ENCODE assay signal across 8 cellular contexts in the genomic region with DNA sequence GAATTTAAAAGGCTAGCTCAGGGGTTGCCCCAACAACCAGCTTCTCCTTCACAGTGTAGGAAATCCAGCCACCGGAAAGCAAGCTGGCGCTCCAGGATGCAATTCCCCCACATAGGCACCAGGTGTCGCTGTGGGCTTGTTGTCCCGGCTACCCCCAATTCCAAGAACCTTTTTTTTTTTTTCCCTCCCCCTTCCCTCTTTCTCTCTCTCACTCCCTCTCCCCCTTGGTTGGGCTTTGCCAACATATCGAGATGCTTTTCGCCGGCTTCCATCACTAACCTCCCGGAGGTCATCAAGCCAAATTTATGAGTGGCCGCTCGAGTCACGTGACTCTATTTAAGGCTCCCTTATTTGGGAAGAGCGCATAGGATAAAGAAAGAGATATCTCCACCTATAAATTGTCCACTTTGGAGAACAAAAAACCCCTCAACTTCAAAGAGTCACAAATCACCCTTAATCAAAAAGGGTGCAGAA. TPM values are rescaled to one million over a fixed set of nuclear protein-coding genes. Genes with fewer than 3 reads are reported as not detected.
DNase-seq lines count a peak whose midpoint lies in the region; ATAC-seq and TF ChIP-seq lines count a peak whose summit lies in the region.

A gene (plus strand): TSS at position 424 of the 474 bp plus-strand sequence. CDS start 73 bp downstream, outside the sequence.

- H3K9me3 Mint-ChIP-seq in WTC11 = no peaks in the 10 kb centered on the region

- POLR2A ChIA-PET in WTC11 (lab: Charles Lee) = interaction anchor here (0.7 to 0.9 kb wide), 5 partner anchors 15 to 305 kb away, joined by 3 to 7 read pairs (median 4); no protein-coding TSS in a partner anchor

- no peaks in the 10 kb centered on the region for H3K36me3 Mint-ChIP-seq in WTC11

- CTCF ChIA-PET in WTC11 (lab: Charles Lee) = interaction anchor here (0.5 to 8.1 kb wide), 59 partner anchors 8 to 347 kb away, joined by 3 to 149 read pairs (median 6); a partner anchor contains a TSS

- H3K27me3 Mint-ChIP-seq in WTC11 (ENCODE audit: low read depth) = peaks cover 99% of the 10 kb centered on the region

- H3K27me3 ChIP-seq in colonic mucosa (peaks cover 97% of the 10 kb centered on the region), lung (ENCODE audit: control insufficient read depth, insufficient read depth) (peaks cover 17% of the 10 kb centered on the region)

- WGBS in lung, 2 donors = 4 to 5% methylated on average over 12 of the region's 12 CpGs

- no peaks in the 10 kb centered on the region for H3K9me3 ChIP-seq in colonic mucosa
- peaks cover 0 to 14% of the 10 kb centered on the region in 2 donors for H3K9me3 ChIP-seq in lung (ENCODE audit: control insufficient read depth in 2 of 2, insufficient read depth in 1 of 2, low read length in 1 of 2)

- H3K27ac ChIP-seq in colonic mucosa = no peak within 1 kb of the TSS
- no peak within 1 kb of the TSS for H3K27ac ChIP-seq in lung (ENCODE audit: low read depth in 1 of 2, low read length in 1 of 2)

- TF ChIP-seq CTCF in WTC11 (IDR thresholded peaks at IDR 0.05) (peak; percentile 99), colonic mucosa (IDR thresholded peaks at IDR 0.05) (peak; percentile 88), lung (IDR thresholded peaks at IDR 0.05; ENCODE audit: control extremely low read depth, extremely low read depth) (peak; percentile 60)

- H3K4me3 ChIP-seq in colonic mucosa (peak within 1 kb of the TSS; percentile 14), lung (no peak within 1 kb of the TSS)

- ATAC-seq in Right ventricle myocardium inferior (no peak), WTC11 (peak; percentile 13), lung (ENCODE audit: insufficient read depth, low FRiP score) (peak; percentile 42), HG03045 (IDR thresholded peaks at IDR 0.05; ENCODE audit: unreplicated experiment) (no peak)

- DNase-seq in Right ventricle myocardium inferior (ENCODE audit: missing footprints) (peak; percentile 73), cardiac septum (ENCODE audit: low spot score) (no peak), NCI-H2171 (lab: John Stamatoyannopoulos, UW) (peak; percentile 91), WTC11 (ENCODE audit: low spot score) (peak; percentile 86), colonic mucosa (peak; percentile 65), lung (ENCODE audit: low spot score) (peak; percentile 66)
- DNase-seq in stimulated activated CD8-positive, alpha-beta memory T cell treated with anti-CD3 and anti-CD28 coated beads, Interleukin-12 subunit alpha, Interleukin-12 subunit beta, amount 100 ng/mL, for 4 hours (ENCODE audit: low read depth) = peak; percentile 27

- H3K36me3 ChIP-seq in colonic mucosa = no peaks in the 10 kb centered on the region
- H3K36me3 ChIP-seq in lung (ENCODE audit: control insufficient read depth in 2 of 2, insufficient read depth in 2 of 2, low read length in 2 of 2) = peaks cover 0 to 1% of the 10 kb centered on the region in 2 donors

- H3K4me3 Mint-ChIP-seq in WTC11 = peak within 1 kb of the TSS; percentile 47

- no peak within 1 kb of the TSS for H3K9ac ChIP-seq in colonic mucosa (ENCODE audit: low read depth in 2 of 2, low read length in 2 of 2)

- peaks cover 36% of the 10 kb centered on the region for H3K4me1 Mint-ChIP-seq in WTC11

- H3K4me1 ChIP-seq in colonic mucosa = no peaks in the 10 kb centered on the region
- H3K4me1 ChIP-seq in lung (ENCODE audit: control insufficient read depth in 2 of 2, insufficient read depth in 2 of 2, low read length in 2 of 2) = no peaks in the 10 kb centered on the region

- no peak within 1 kb of the TSS for H3K27ac Mint-ChIP-seq in WTC11

- intact Hi-C loops in Right ventricle myocardium inferior (cut with DNase I) = no loop called here
- intact Hi-C loops in cardiac septum (cut with DNase I) = no loop called here
- intact Hi-C loops in colonic mucosa (cut with DNase I) = loop anchor here (5.0 kb wide), 1 partner anchor 160 kb away; no protein-coding TSS in a partner anchor

TF ChIP-seq in WTC11, 78 proteins besides CTCF, POLR2A, EP300 and RAD21:
- TF ChIP-seq ZNF121 (CRISPR knock-in tag; IDR thresholded peaks at IDR 0.05) (no peak), RORB (CRISPR knock-in tag; IDR thresholded peaks at IDR 0.05) (no peak), FOXP1 (CRISPR knock-in tag; IDR thresholded peaks at IDR 0.05; ENCODE audit: borderline replicate concordance) (no peak), SMAD3 (CRISPR knock-in tag; IDR thresholded peaks at IDR 0.05; ENCODE audit: borderline replicate concordance) (no peak), JAZF1 (CRISPR knock-in tag; IDR thresholded peaks at IDR 0.05) (no peak), SMAD4 (CRISPR knock-in tag; IDR thresholded peaks at IDR 0.05) (no peak), TCF7 (CRISPR knock-in tag; IDR thresholded peaks at IDR 0.05; ENCODE audit: low read depth) (no peak)
- TF ChIP-seq, protein P1, sequence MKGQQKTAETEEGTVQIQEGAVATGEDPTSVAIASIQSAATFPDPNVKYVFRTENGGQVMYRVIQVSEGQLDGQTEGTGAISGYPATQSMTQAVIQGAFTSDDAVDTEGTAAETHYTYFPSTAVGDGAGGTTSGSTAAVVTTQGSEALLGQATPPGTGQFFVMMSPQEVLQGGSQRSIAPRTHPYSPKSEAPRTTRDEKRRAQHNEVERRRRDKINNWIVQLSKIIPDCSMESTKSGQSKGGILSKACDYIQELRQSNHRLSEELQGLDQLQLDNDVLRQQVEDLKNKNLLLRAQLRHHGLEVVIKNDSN (CRISPR knock-in tag; IDR thresholded peaks at IDR 0.05) = peak; percentile 53; the same call in 1 of the 2 replicates
- TF ChIP-seq, protein P2, sequence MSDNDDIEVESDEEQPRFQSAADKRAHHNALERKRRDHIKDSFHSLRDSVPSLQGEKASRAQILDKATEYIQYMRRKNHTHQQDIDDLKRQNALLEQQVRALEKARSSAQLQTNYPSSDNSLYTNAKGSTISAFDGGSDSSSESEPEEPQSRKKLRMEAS (CRISPR knock-in tag; IDR thresholded peaks at IDR 0.05) = no peak
- TF ChIP-seq, protein P3, sequence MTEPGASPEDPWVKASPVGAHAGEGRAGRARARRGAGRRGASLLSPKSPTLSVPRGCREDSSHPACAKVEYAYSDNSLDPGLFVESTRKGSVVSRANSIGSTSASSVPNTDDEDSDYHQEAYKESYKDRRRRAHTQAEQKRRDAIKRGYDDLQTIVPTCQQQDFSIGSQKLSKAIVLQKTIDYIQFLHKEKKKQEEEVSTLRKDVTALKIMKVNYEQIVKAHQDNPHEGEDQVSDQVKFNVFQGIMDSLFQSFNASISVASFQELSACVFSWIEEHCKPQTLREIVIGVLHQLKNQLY (CRISPR knock-in tag; IDR thresholded peaks at IDR 0.05) = no peak
- TF ChIP-seq, protein P4, sequence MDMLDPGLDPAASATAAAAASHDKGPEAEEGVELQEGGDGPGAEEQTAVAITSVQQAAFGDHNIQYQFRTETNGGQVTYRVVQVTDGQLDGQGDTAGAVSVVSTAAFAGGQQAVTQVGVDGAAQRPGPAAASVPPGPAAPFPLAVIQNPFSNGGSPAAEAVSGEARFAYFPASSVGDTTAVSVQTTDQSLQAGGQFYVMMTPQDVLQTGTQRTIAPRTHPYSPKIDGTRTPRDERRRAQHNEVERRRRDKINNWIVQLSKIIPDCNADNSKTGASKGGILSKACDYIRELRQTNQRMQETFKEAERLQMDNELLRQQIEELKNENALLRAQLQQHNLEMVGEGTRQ (CRISPR knock-in tag; IDR thresholded peaks at IDR 0.05) = peak; percentile 50; the same call in 1 of the 2 replicates

RNA-seq across cellular contexts. Expression of the gene that starts here (rescaled TPM):
- total RNA-seq in Right ventricle myocardium inferior (not detected), cardiac septum (not detected), WTC11 (2021) (not detected in 3 replicates), colonic mucosa (not detected), lung (under 1 TPM; 0.25 to 0.26 TPM)
- under 1 TPM; 0.08 to 0.10 TPM for polyA plus RNA-seq in lung

Comparison
In these comparisons a context has a peak if more than half of its experiments do, and no peak if none do; other contexts are left out.
1. Peak in DNase-seq in Right ventricle myocardium inferior; RNA of the gene not detected or under 1 TPM.
2. Peak in DNase-seq and ATAC-seq in WTC11; RNA of the gene not detected or under 1 TPM.
3. Peak in DNase-seq and H3K4me3 ChIP-seq in colonic mucosa; RNA of the gene not detected or under 1 TPM.
4. Peak in DNase-seq and ATAC-seq in lung; RNA of the gene not detected or under 1 TPM.